23 cellular contexts compared by ENCODE assay signal in genomic region chr13:95091755-95092154, GRCh38.
"Had no signal": no experiment of that assay in that cellular context is flagged by ENCODE, and none has a peak within 500 bp of the region (broad histone marks: within the 10 kb centered on the region; RNA-seq: fewer than 3 reads in every experiment).

No MANE protein-coding gene starts in this region.

- ATAC-seq: body of pancreas; left lung; lower lobe of right lung; natural killer cell; psoas muscle; stimulated activated effector memory CD8-positive, alpha-beta T cell treated with anti-CD3 and anti-CD28 coated beads, Interleukin-12 subunit alpha, Interleukin-12 subunit beta, amount 100 ng/mL, for 72 hours had no signal

- DNase-seq: activated CD4-positive, alpha-beta T cell treated with anti-CD3 and anti-CD28 coated beads for 48 hours; activated CD4-positive, alpha-beta T cell treated with anti-CD3 and anti-CD28 coated beads, Interleukin-2, amount 50 U/mL, for 48 hours; activated CD8-positive, alpha-beta memory T cell treated with anti-CD3 and anti-CD28 coated beads for 24 hours; activated effector memory CD4-positive, alpha-beta T cell treated with Interleukin-2 at 50 U/mL for 16 hours; activated naive CD4-positive, alpha-beta T cell treated with Interleukin-2 at 50 U/mL for 16 hours; anterior cingulate cortex; body of pancreas; dermis blood vessel endothelial cell; effector CD4-positive, alpha-beta T cell; esophagus squamous epithelium; foreskin melanocyte; glutamatergic neuron; left lung; lower lobe of right lung; mesenchymal stem cell; natural killer cell; occipital lobe; psoas muscle; sigmoid colon; small intestine; stimulated activated CD4-positive, alpha-beta T cell treated with anti-CD3 and anti-CD28 coated beads, Interleukin-4, amount 100 ng/mL, for 24 hours; uterus had no signal
